ENCODE assay signal across 11 cellular contexts in genomic region chr15:25863968-25864580, GRCh38. TPM values are rescaled to one million over a fixed set of nuclear protein-coding genes. Genes with fewer than 3 reads are reported as not detected.
DNase-seq lines count a peak whose midpoint lies in the region; ATAC-seq and TF ChIP-seq lines count a peak whose summit lies in the region.
"Had no signal": no experiment of that assay in that cellular context is flagged by ENCODE, and none has a peak within 500 bp of the region (broad histone marks: within the 10 kb centered on the region; RNA-seq: fewer than 3 reads in every experiment).

No MANE protein-coding gene starts in this region.

- no peaks in the 10 kb centered on the region for H3K27me3 ChIP-seq in ACC112 (ENCODE audit: insufficient read depth, low read length)

- ATAC-seq in GM21528 (IDR thresholded peaks at IDR 0.05; ENCODE audit: low FRiP score, unreplicated experiment) (no peak), GM19455 (IDR thresholded peaks at IDR 0.05; ENCODE audit: unreplicated experiment) (no peak)
- ATAC-seq: esophagus mucosa had no signal

- H3K9me3 Mint-ChIP-seq in neural crest cell: no peaks in the 10 kb centered on the region

- H3K27me3 Mint-ChIP-seq in neural crest cell (ENCODE audit: low read depth): peaks cover 52% of the 10 kb centered on the region

- H3K27ac ChIP-seq in ACC112 (ENCODE audit: low read depth, low read length): peak overlapping the region; percentile 63; the same call in 1 of the 2 replicates
- H3K27ac ChIP-seq in coronary artery: peak overlapping the region in 1 of 2 donors; percentile 97
- H3K27ac ChIP-seq in caudate nucleus (ENCODE audit: low read depth, low read length): no peak overlapping the region
- H3K27ac ChIP-seq: SK-N-MC had no signal

- DNase-seq in HFF-Myc (ENCODE audit: extremely low read depth, low read depth) (no peak), coronary artery (ENCODE audit: low spot score) (no peak), neural crest cell (ENCODE audit: low read depth, low spot score) (no peak), caudate nucleus (lab: John Stamatoyannopoulos, UW) (no peak), DMS53 (lab: John Stamatoyannopoulos, UW) (no peak)
- DNase-seq: NCI-H2171 treated with DMSO at 0.1 percent for 48 hours had no signal

- H3K27ac Mint-ChIP-seq in neural crest cell (ENCODE audit: unreplicated experiment): no peak overlapping the region

- H3K36me3 Mint-ChIP-seq in neural crest cell (ENCODE audit: low read depth): no peaks in the 10 kb centered on the region

- H3K4me1 Mint-ChIP-seq in neural crest cell: peaks cover 15% of the 10 kb centered on the region

- H3K79me2 ChIP-seq in ACC112 (ENCODE audit: control insufficient read depth, insufficient read depth, low read length, unreplicated experiment): peaks cover 43% of the 10 kb centered on the region

- H2AFZ ChIP-seq in ACC112 (ENCODE audit: low read length, unreplicated experiment): peak overlapping the region; percentile 59

- peaks cover 25% of the 10 kb centered on the region for H3K4me1 ChIP-seq in ACC112 (ENCODE audit: control insufficient read depth, insufficient read depth, low read length, unreplicated experiment)

- H3K4me3 Mint-ChIP-seq in neural crest cell: peak overlapping the region; percentile 89

- peak overlapping the region; percentile 99 for H3K4me3 ChIP-seq in ACC112 (ENCODE audit: low read depth, low read length)
- H3K4me3 ChIP-seq in HFF-Myc (replicated peaks; ENCODE audit: low read depth, low read length): peak overlapping the region; percentile 64
- peak overlapping the region; percentile 82 for H3K4me3 ChIP-seq in coronary artery
- H3K4me3 ChIP-seq: SK-N-MC had no signal

- no peaks in the 10 kb centered on the region for H3K36me3 ChIP-seq in ACC112 (ENCODE audit: insufficient read depth, low read length)

- no peak for TF ChIP-seq CTCF in HFF-Myc (IDR thresholded peaks at IDR 0.05; ENCODE audit: low read depth, low read length, missing control alignments)
- TF ChIP-seq CTCF in coronary artery (IDR thresholded peaks at IDR 0.05): no peak
- no peak for TF ChIP-seq CTCF in neural crest cell (conservative IDR thresholded peaks at IDR 0.05)

RNA-seq across cellular contexts. Expression of gene ATP10A, which starts 0.9 kb away (rescaled TPM):
- total RNA-seq in neural crest cell: 4.9 and 6.8 TPM in 2 replicates
